2 cellular contexts compared by ENCODE assay signal in genomic region chr1:67399594-67399993, GRCh38.
TF ChIP-seq lines count a peak whose summit lies in the region.

No MANE protein-coding gene starts in this region.

TF ChIP-seq in WTC11, 78 proteins besides CTCF, POLR2A, EP300 and RAD21:
- no peak for TF ChIP-seq RORB (CRISPR knock-in tag; IDR thresholded peaks at IDR 0.05)
- TF ChIP-seq, protein P1, sequence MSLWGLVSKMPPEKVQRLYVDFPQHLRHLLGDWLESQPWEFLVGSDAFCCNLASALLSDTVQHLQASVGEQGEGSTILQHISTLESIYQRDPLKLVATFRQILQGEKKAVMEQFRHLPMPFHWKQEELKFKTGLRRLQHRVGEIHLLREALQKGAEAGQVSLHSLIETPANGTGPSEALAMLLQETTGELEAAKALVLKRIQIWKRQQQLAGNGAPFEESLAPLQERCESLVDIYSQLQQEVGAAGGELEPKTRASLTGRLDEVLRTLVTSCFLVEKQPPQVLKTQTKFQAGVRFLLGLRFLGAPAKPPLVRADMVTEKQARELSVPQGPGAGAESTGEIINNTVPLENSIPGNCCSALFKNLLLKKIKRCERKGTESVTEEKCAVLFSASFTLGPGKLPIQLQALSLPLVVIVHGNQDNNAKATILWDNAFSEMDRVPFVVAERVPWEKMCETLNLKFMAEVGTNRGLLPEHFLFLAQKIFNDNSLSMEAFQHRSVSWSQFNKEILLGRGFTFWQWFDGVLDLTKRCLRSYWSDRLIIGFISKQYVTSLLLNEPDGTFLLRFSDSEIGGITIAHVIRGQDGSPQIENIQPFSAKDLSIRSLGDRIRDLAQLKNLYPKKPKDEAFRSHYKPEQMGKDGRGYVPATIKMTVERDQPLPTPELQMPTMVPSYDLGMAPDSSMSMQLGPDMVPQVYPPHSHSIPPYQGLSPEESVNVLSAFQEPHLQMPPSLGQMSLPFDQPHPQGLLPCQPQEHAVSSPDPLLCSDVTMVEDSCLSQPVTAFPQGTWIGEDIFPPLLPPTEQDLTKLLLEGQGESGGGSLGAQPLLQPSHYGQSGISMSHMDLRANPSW (CRISPR knock-in tag; conservative IDR thresholded peaks at IDR 0.05; ENCODE audit: low read depth), result no peak
- peak; percentile 56; the same call in 1 of the 2 replicates for TF ChIP-seq ZSCAN18 (CRISPR knock-in tag; IDR thresholded peaks at IDR 0.05)

TF ChIP-seq in H1, 55 proteins besides CTCF, POLR2A, EP300 and RAD21:
- TF ChIP-seq RBBP5 (IDR thresholded peaks at IDR 0.05; ENCODE audit: borderline replicate concordance, low read depth, low read length) (no peak), JUND (IDR thresholded peaks at IDR 0.05; ENCODE audit: low read length) (no peak)
